In genomic region chr5:109743041-109743531, GRCh38 we compare ENCODE assay signal across 2 cellular contexts.
TF ChIP-seq lines count a peak whose summit lies in the region.

No MANE protein-coding gene starts in this region.

TF ChIP-seq in SK-N-SH, 30 proteins besides CTCF, POLR2A, EP300 and RAD21 (continued from another document):
- TF ChIP-seq NRF1 (IDR thresholded peaks at IDR 0.05; ENCODE audit: low read depth, low read length) (no peak), REST (IDR thresholded peaks at IDR 0.05; ENCODE audit: low read depth, low read length) (no peak), CHD2 (IDR thresholded peaks at IDR 0.05; ENCODE audit: low read length, partially characterized antibody) (no peak), MEF2A (IDR thresholded peaks at IDR 0.05; ENCODE audit: borderline replicate concordance, low read depth) (no peak), TCF12 (IDR thresholded peaks at IDR 0.05) (no peak)
- TF ChIP-seq, protein P1, sequence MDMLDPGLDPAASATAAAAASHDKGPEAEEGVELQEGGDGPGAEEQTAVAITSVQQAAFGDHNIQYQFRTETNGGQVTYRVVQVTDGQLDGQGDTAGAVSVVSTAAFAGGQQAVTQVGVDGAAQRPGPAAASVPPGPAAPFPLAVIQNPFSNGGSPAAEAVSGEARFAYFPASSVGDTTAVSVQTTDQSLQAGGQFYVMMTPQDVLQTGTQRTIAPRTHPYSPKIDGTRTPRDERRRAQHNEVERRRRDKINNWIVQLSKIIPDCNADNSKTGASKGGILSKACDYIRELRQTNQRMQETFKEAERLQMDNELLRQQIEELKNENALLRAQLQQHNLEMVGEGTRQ (IDR thresholded peaks at IDR 0.05; ENCODE audit: borderline replicate concordance, low read depth, low read length): no peak

TF ChIP-seq in SK-N-SH treated with all-trans-retinoic acid at 6 μM for 48 hours, 23 proteins besides CTCF, POLR2A, EP300 and RAD21 (continued from another document):
- TF ChIP-seq CSRNP3 (CRISPR knock-in tag; IDR thresholded peaks at IDR 0.05) (no peak), BACH2 (CRISPR knock-in tag; IDR thresholded peaks at IDR 0.05; ENCODE audit: borderline replicate concordance) (no peak), ZNF8 (CRISPR knock-in tag; IDR thresholded peaks at IDR 0.05) (no peak), ZNF565 (CRISPR knock-in tag; conservative IDR thresholded peaks at IDR 0.05; ENCODE audit: low read depth) (no peak), PATZ1 (CRISPR knock-in tag; IDR thresholded peaks at IDR 0.05; ENCODE audit: borderline replicate concordance) (no peak), TOX (CRISPR knock-in tag; IDR thresholded peaks at IDR 0.05; ENCODE audit: borderline replicate concordance) (no peak), GLIS3 (CRISPR knock-in tag; IDR thresholded peaks at IDR 0.05) (no peak), PPARA (CRISPR knock-in tag; IDR thresholded peaks at IDR 0.05; ENCODE audit: borderline replicate concordance) (no peak), ISL1 (CRISPR knock-in tag; IDR thresholded peaks at IDR 0.05) (no peak), OSR1 (CRISPR knock-in tag; IDR thresholded peaks at IDR 0.05) (no peak)
- TF ChIP-seq, protein P2, sequence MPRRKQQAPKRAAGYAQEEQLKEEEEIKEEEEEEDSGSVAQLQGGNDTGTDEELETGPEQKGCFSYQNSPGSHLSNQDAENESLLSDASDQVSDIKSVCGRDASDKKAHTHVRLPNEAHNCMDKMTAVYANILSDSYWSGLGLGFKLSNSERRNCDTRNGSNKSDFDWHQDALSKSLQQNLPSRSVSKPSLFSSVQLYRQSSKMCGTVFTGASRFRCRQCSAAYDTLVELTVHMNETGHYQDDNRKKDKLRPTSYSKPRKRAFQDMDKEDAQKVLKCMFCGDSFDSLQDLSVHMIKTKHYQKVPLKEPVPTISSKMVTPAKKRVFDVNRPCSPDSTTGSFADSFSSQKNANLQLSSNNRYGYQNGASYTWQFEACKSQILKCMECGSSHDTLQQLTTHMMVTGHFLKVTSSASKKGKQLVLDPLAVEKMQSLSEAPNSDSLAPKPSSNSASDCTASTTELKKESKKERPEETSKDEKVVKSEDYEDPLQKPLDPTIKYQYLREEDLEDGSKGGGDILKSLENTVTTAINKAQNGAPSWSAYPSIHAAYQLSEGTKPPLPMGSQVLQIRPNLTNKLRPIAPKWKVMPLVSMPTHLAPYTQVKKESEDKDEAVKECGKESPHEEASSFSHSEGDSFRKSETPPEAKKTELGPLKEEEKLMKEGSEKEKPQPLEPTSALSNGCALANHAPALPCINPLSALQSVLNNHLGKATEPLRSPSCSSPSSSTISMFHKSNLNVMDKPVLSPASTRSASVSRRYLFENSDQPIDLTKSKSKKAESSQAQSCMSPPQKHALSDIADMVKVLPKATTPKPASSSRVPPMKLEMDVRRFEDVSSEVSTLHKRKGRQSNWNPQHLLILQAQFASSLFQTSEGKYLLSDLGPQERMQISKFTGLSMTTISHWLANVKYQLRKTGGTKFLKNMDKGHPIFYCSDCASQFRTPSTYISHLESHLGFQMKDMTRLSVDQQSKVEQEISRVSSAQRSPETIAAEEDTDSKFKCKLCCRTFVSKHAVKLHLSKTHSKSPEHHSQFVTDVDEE (CRISPR knock-in tag; IDR thresholded peaks at IDR 0.05): no peak
TF ChIP-seq in SK-N-SH treated with all-trans-retinoic acid at 6 μM for 48 hours: peak in this region for 0.
